Comparison of ENCODE assay signal across 27 cellular contexts in genomic region chr14:32047791-32048190, GRCh38. TPM values are rescaled to one million over a fixed set of nuclear protein-coding genes. Genes with fewer than 3 reads are reported as not detected.
DNase-seq lines count a peak whose midpoint lies in the region; ATAC-seq, FAIRE-seq and TF ChIP-seq lines count a peak whose summit lies in the region.
"Had no signal": no experiment of that assay in that cellular context is flagged by ENCODE, and none has a peak within 500 bp of the region (broad histone marks: within the 10 kb centered on the region; RNA-seq: fewer than 3 reads in every experiment).

No MANE protein-coding gene starts in this region.

- H3K4me3 ChIP-seq in epithelial cell of esophagus (ENCODE audit: low read length) (no peak overlapping the region), mesendoderm (ENCODE audit: low read length) (no peak overlapping the region)
- H3K4me3 ChIP-seq: smooth muscle cell, suprapubic skin had no signal

- H3K9ac ChIP-seq in mesendoderm (ENCODE audit: low read length), result no peak overlapping the region
- H3K9ac ChIP-seq: KMS-11 had no signal

- TF ChIP-seq CTCF in epithelial cell of esophagus (IDR thresholded peaks at IDR 0.05; ENCODE audit: insufficient read depth, low read depth, low read length, missing control alignments), result no peak

- H3K79me2 ChIP-seq in mesendoderm (ENCODE audit: control insufficient read depth, insufficient read depth, low read length), result no peaks in the 10 kb centered on the region

- WGBS in mesendoderm (ENCODE audit: extremely low coverage, insufficient coverage, low lambda C conversion rate), result no CpG with 5 or more reads among the region's 2 CpGs

- H3K4ac ChIP-seq in mesendoderm (ENCODE audit: low read depth, low read length), result no peak overlapping the region

- H2AK5ac ChIP-seq in mesendoderm (ENCODE audit: low read length), result no peak overlapping the region

- H3K4me2 ChIP-seq in mesendoderm (ENCODE audit: low read length), result no peak overlapping the region
- H3K4me2 ChIP-seq: KMS-11, smooth muscle cell had no signal

- no peak overlapping the region for H3K23ac ChIP-seq in mesendoderm (ENCODE audit: low read length)

- no peaks in the 10 kb centered on the region for H3K27me3 ChIP-seq in mesendoderm (ENCODE audit: insufficient read depth, low read length, poor library complexity)
- H3K27me3 ChIP-seq: suprapubic skin had no signal

- ATAC-seq in GM18868 (IDR thresholded peaks at IDR 0.05; ENCODE audit: unreplicated experiment) (peak; percentile 54), HG03159 (IDR thresholded peaks at IDR 0.05; ENCODE audit: unreplicated experiment) (no peak), HG03135 (IDR thresholded peaks at IDR 0.05; ENCODE audit: unreplicated experiment) (no peak), HG03039 (IDR thresholded peaks at IDR 0.05; ENCODE audit: unreplicated experiment) (no peak)
- ATAC-seq: Right ventricle myocardium inferior had no signal

- no peak overlapping the region for H3K56ac ChIP-seq in mesendoderm (ENCODE audit: low read length)

- H3K27ac ChIP-seq in mesendoderm (ENCODE audit: low read depth, low read length), result no peak overlapping the region
- H3K27ac ChIP-seq: KMS-11, suprapubic skin, VCaP had no signal

- no peak overlapping the region for H2BK120ac ChIP-seq in mesendoderm (ENCODE audit: low read depth, low read length)

- H3K36me3 ChIP-seq in mesendoderm (ENCODE audit: control insufficient read depth, insufficient read depth, low read length), result no peaks in the 10 kb centered on the region
- H3K36me3 ChIP-seq: suprapubic skin had no signal

- peak; percentile 79 for FAIRE-seq in RCC 7860 (lab: Jason Lieb, UNC)
- FAIRE-seq: endometrium, GM12891, GM19239 had no signal

- H3K79me1 ChIP-seq in mesendoderm (ENCODE audit: low read length), result no peaks in the 10 kb centered on the region

- H4K8ac ChIP-seq in mesendoderm (ENCODE audit: low read depth, low read length), result no peak overlapping the region

- no peak overlapping the region for H4K5ac ChIP-seq in mesendoderm (ENCODE audit: low read length)

- no peak overlapping the region for H3K18ac ChIP-seq in mesendoderm (ENCODE audit: low read length)

- no peak overlapping the region for H2BK15ac ChIP-seq in mesendoderm (replicated peaks; ENCODE audit: low read depth)

- H2BK5ac ChIP-seq in mesendoderm (ENCODE audit: low read length), result no peak overlapping the region

- DNase-seq in RCC 7860 (ENCODE audit: low spot score) (peak; percentile 31), epithelial cell of esophagus (ENCODE audit: low read depth) (peak; percentile 16), renal cortical epithelial cell (ENCODE audit: low read depth) (peak; percentile 66), mesendoderm (no peak)
- DNase-seq: activated CD4-positive, alpha-beta T cell treated with anti-CD3 and anti-CD28 coated beads, Interleukin-2, amount 10 ng/mL, durations not matched to agents 24 days and 14 days; activated naive CD4-positive, alpha-beta T cell; activated T-cell treated with anti-CD3 and anti-CD28 coated beads, Interleukin-2, amount 50 U/mL, for 48 hours; amniotic stem cell; DMS79 treated with DMSO at 0.1 percent for 48 hours; head of caudate nucleus; NCI-H1930; NCI-H226; NCI-H774; occipital lobe; stimulated activated CD4-positive, alpha-beta T cell treated with anti-CD3 and anti-CD28 coated beads, Interleukin-2, amount 100 ng/mL, for 24 hours had no signal

- no peaks in the 10 kb centered on the region for H3K4me1 ChIP-seq in mesendoderm (ENCODE audit: control insufficient read depth, low read depth, low read length)
- H3K4me1 ChIP-seq: suprapubic skin had no signal

RNA-seq across cellular contexts. Expression of gene ARHGAP5, which starts 29.3 kb away (rescaled TPM):
- 199 and 235 TPM in 2 replicates for total RNA-seq in renal cortical epithelial cell
- 28.2 TPM for polyA plus RNA-seq in mesendoderm (2013, experiment 1 of 2)
- polyA plus RNA-seq in mesendoderm (2013, experiment 2 of 2), result 29.9 TPM
